In genomic region chr4:88697588-88698329, GRCh38 we compare ENCODE assay signal across 8 cellular contexts. TPM values are rescaled to one million over a fixed set of nuclear protein-coding genes. Genes with fewer than 3 reads are reported as not detected.
DNase-seq lines count a peak whose midpoint lies in the region; ATAC-seq and TF ChIP-seq lines count a peak whose summit lies in the region.

Gene NAP1L5, minus strand, starts transcription at chr4:88697829. Its CDS starts 75 bp downstream, at chr4:88697754.

- H3K36me3 ChIP-seq in SK-N-SH (replicated peaks in 1 of 2; ENCODE audit: control insufficient read depth in 1 of 2, insufficient read depth in 2 of 2, low read length in 1 of 2), result peaks cover 0 to 5% of the 10 kb centered on the region in 2 experiments
- peaks cover 0 to 48% (median 23%) of the 10 kb centered on the region in 9 donors for H3K36me3 ChIP-seq in heart left ventricle
- H3K36me3 ChIP-seq in urinary bladder (ENCODE audit: insufficient read depth), result peaks cover 1% of the 10 kb centered on the region

- CTCF ChIA-PET in SK-N-SH (lab: Yijun Ruan, JAX), result interaction anchor here (2.5 to 3.8 kb wide), 2 partner anchors 9 to 326 kb away, joined by 8 to 19 read pairs; no protein-coding TSS in a partner anchor

- no peaks in the 10 kb centered on the region for H3K27me3 Mint-ChIP-seq in activated naive CD8-positive, alpha-beta T cell treated with anti-CD3 and anti-CD28 coated beads, Interleukin-2, amount 10 ng/mL, durations not matched to agents 7 days and 5 days

- H2AFZ ChIP-seq in SK-N-SH (ENCODE audit: low read depth), result peak within 1 kb of the TSS; percentile 41; the same call in 1 of the 2 replicates

- peaks cover 3% of the 10 kb centered on the region for H3F3A ChIP-seq in SK-N-SH (replicated peaks; ENCODE audit: insufficient read depth)

- H4K20me1 ChIP-seq in SK-N-SH (ENCODE audit: insufficient read depth), result no peaks in the 10 kb centered on the region

- no peak for TF ChIP-seq EP300 in SK-N-SH (IDR thresholded peaks at IDR 0.05; ENCODE audit: borderline replicate concordance in 1 of 2, low read depth in 1 of 2, low read length in 1 of 2)

- H3K9me2 ChIP-seq in SK-N-SH, result no peaks in the 10 kb centered on the region

- peak within 1 kb of the TSS; percentile 83 for H3K27ac Mint-ChIP-seq in activated naive CD8-positive, alpha-beta T cell treated with anti-CD3 and anti-CD28 coated beads, Interleukin-2, amount 10 ng/mL, durations not matched to agents 7 days and 5 days

- H3K27ac ChIP-seq in SK-N-SH (ENCODE audit: low read depth in 2 of 2, low read length in 1 of 2) (peak within 1 kb of the TSS; percentile 18 to 55; a peak in 3 of 4 replicates), heart left ventricle (peak within 1 kb of the TSS in 11 of 12 donors; percentile 52 to 83 (median 75)), urinary bladder (ENCODE audit: low read depth) (no peak within 1 kb of the TSS)

- ATAC-seq in GM19397 (IDR thresholded peaks at IDR 0.05; ENCODE audit: unreplicated experiment) (peak; percentile 94), HG03565 (IDR thresholded peaks at IDR 0.05; ENCODE audit: unreplicated experiment) (peak; percentile 93), heart left ventricle (peak; percentile 77 to 91 (median 90))
- ATAC-seq in activated naive CD8-positive, alpha-beta T cell treated with anti-CD3 and anti-CD28 coated beads, Interleukin-2, amount 10 ng/mL, durations not matched to agents 7 days and 5 days (ENCODE audit: low read depth), result peak; percentile 89

- TF ChIP-seq RAD21 in SK-N-SH (IDR thresholded peaks at IDR 0.05; ENCODE audit: low read length), result no peak

- H3K4me3 Mint-ChIP-seq in activated naive CD8-positive, alpha-beta T cell treated with anti-CD3 and anti-CD28 coated beads, Interleukin-2, amount 10 ng/mL, durations not matched to agents 7 days and 5 days, result peak within 1 kb of the TSS; percentile 86

- no peak for TF ChIP-seq CTCF in SK-N-SH (IDR thresholded peaks at IDR 0.05)
- no peak for TF ChIP-seq CTCF in heart left ventricle (IDR thresholded peaks at IDR 0.05)

- 79% methylated on average over 21 of the region's 40 CpGs for WGBS in SK-N-SH (ENCODE audit: low lambda C conversion rate)
- 55 to 70% (median 62%) methylated on average over 26 to 40 of the region's 40 CpGs for WGBS in heart left ventricle, 4 donors
- WGBS in urinary bladder, result 57% methylated on average over 40 of the region's 40 CpGs

- H3K4me1 Mint-ChIP-seq in activated naive CD8-positive, alpha-beta T cell treated with anti-CD3 and anti-CD28 coated beads, Interleukin-2, amount 10 ng/mL, durations not matched to agents 7 days and 5 days, result peaks cover 8% of the 10 kb centered on the region

- peak within 1 kb of the TSS; percentile 53; the same call in 1 of the 2 replicates for H3K9ac ChIP-seq in SK-N-SH

- peak within 1 kb of the TSS; percentile 51 for H3K4me2 ChIP-seq in SK-N-SH

- peak in 1 of 2 donors; percentile 62 for TF ChIP-seq POLR2A in heart left ventricle (IDR thresholded peaks at IDR 0.05)

- DNase-seq in Ammon's horn (ENCODE audit: low spot score) (peak; percentile 85), SK-N-SH (peak; percentile 76), heart left ventricle (peak; percentile 67 to 83 (median 74)), posterior vena cava (ENCODE audit: low spot score) (peak; percentile 91)
- peak; percentile 75 for DNase-seq in activated naive CD8-positive, alpha-beta T cell treated with anti-CD3 and anti-CD28 coated beads, Interleukin-2, amount 10 ng/mL, durations not matched to agents 7 days and 5 days

- H3K27me3 ChIP-seq in SK-N-SH (ENCODE audit: insufficient read depth), result no peaks in the 10 kb centered on the region
- H3K27me3 ChIP-seq in heart left ventricle, result no peaks in the 10 kb centered on the region

- H3K9me3 ChIP-seq in SK-N-SH (no peaks in the 10 kb centered on the region), heart left ventricle (no peaks in the 10 kb centered on the region)

- peaks cover 12% of the 10 kb centered on the region for H3K36me3 Mint-ChIP-seq in activated naive CD8-positive, alpha-beta T cell treated with anti-CD3 and anti-CD28 coated beads, Interleukin-2, amount 10 ng/mL, durations not matched to agents 7 days and 5 days

- POLR2A ChIA-PET in SK-N-SH (lab: Yijun Ruan, JAX), result no interaction called here
- POLR2A ChIA-PET in activated naive CD8-positive, alpha-beta T cell treated with anti-CD3 and anti-CD28 coated beads, Interleukin-2, amount 10 ng/mL, durations not matched to agents 7 days and 5 days (lab: Charles Lee), result interaction anchor here (1.5 kb wide), 1 partner anchor 98 kb away, joined by 4 read pairs; no protein-coding TSS in a partner anchor

- intact Hi-C loops in heart left ventricle (cut with DNase I), result no loop called here
- intact Hi-C loops in posterior vena cava (cut with DNase I), result no loop called here

- peaks cover 0 to 8% of the 10 kb centered on the region in 2 experiments; a peak in 2 of 4 replicates for H3K4me1 ChIP-seq in SK-N-SH (ENCODE audit: control insufficient read depth in 1 of 2, insufficient read depth in 2 of 2, low read depth in 1 of 2, low read length in 1 of 2)
- H3K4me1 ChIP-seq in heart left ventricle, result peaks cover 0 to 15% (median 6%) of the 10 kb centered on the region in 12 donors
- peaks cover 1% of the 10 kb centered on the region for H3K4me1 ChIP-seq in urinary bladder (ENCODE audit: insufficient read depth)

- peaks cover 1% of the 10 kb centered on the region for H3K9me3 Mint-ChIP-seq in activated naive CD8-positive, alpha-beta T cell treated with anti-CD3 and anti-CD28 coated beads, Interleukin-2, amount 10 ng/mL, durations not matched to agents 7 days and 5 days

- H3K4me3 ChIP-seq in SK-N-SH (ENCODE audit: low read depth in 2 of 2, low read length in 1 of 2) (peak within 1 kb of the TSS; percentile 63 to 71), heart left ventricle (peak within 1 kb of the TSS; percentile 42 to 86 (median 70)), urinary bladder (ENCODE audit: low read depth, low read length) (peak within 1 kb of the TSS; percentile 39)

- no peaks in the 10 kb centered on the region for H3K79me2 ChIP-seq in SK-N-SH (ENCODE audit: insufficient read depth)

TF ChIP-seq in SK-N-SH, 30 proteins besides CTCF, POLR2A, EP300 and RAD21:
- TF ChIP-seq GABPA (IDR thresholded peaks at IDR 0.05; ENCODE audit: low read depth) (no peak), JUND (IDR thresholded peaks at IDR 0.05) (no peak), TAF1 (IDR thresholded peaks at IDR 0.05; ENCODE audit: borderline replicate concordance, low read depth, low read length) (no peak), GATA2 (CRISPR knock-in tag; IDR thresholded peaks at IDR 0.05) (no peak), NRF1 (IDR thresholded peaks at IDR 0.05; ENCODE audit: low read depth, low read length) (0 out of 2 replicates have a peak, but pooled peaks have one; percentile 7), USF2 (IDR thresholded peaks at IDR 0.05; ENCODE audit: borderline replicate concordance, low read depth, low read length) (no peak; the same call in 1 of the 2 replicates), CHD2 (IDR thresholded peaks at IDR 0.05; ENCODE audit: low read length, partially characterized antibody) (no peak), USF1 (IDR thresholded peaks at IDR 0.05; ENCODE audit: borderline replicate concordance, low read depth) (peak; percentile 79), YY1 (IDR thresholded peaks at IDR 0.05; ENCODE audit: low read depth) (peak; percentile 73), MXI1 (IDR thresholded peaks at IDR 0.05; ENCODE audit: low read depth, low read length) (peak; percentile 14; the same call in 1 of the 2 replicates), RCOR1 (IDR thresholded peaks at IDR 0.05; ENCODE audit: low read length) (no peak)

RNA-seq across cellular contexts. Expression of gene NAP1L5, which starts in this region (rescaled TPM):
- 7.5 and 8.1 TPM in 2 replicates for polyA plus RNA-seq in SK-N-SH (2012; rRNA removed)
- polyA plus RNA-seq in SK-N-SH (2012; cell fraction: cytosol; rRNA removed), result 8.2 and 12.4 TPM in 2 replicates
- 2.0 and 3.0 TPM in 2 replicates for polyA plus RNA-seq in SK-N-SH (2012; cell fraction: nucleus; rRNA removed)
- total RNA-seq in activated naive CD8-positive, alpha-beta T cell treated with anti-CD3 and anti-CD28 coated beads, Interleukin-2, amount 10 ng/mL, durations not matched to agents 7 days and 5 days, result 1 to 10 TPM; 3.3 to 4.2 TPM
- 1 to 10 TPM; 2.7 to 7.9 (median 4.5) TPM for total RNA-seq in heart left ventricle
- polyA plus RNA-seq in heart left ventricle, result 1 to 10 TPM; 3.9 to 5.3 TPM
- total RNA-seq in posterior vena cava, result 10 to 100 TPM in 1 of 2 donors, 1 to 10 TPM in 1; 9.3 to 15.0 TPM
- 19.4 TPM for total RNA-seq in urinary bladder
- 10.2 TPM for polyA plus RNA-seq in urinary bladder
